17 cellular contexts compared by ENCODE assay signal in genomic region chr19:33381101-33381500, GRCh38.
"Had no signal": no experiment of that assay in that cellular context is flagged by ENCODE, and none has a peak within 500 bp of the region (broad histone marks: within the 10 kb centered on the region; RNA-seq: fewer than 3 reads in every experiment).

No MANE protein-coding gene starts in this region.

- H3K27me3 ChIP-seq: foreskin keratinocyte, neutrophil, pancreas, thyroid gland had no signal

- H3K9me3 Mint-ChIP-seq: activated CD4-positive, alpha-beta memory T cell treated with anti-CD3 and anti-CD28 coated beads for 36 hours; activated naive CD4-positive, alpha-beta T cell treated with anti-CD3 and anti-CD28 coated beads, Interleukin-2, amount 50 U/mL, for 72 hours; natural killer cell treated with Interleukin-12 subunit alpha and Interleukin-12 subunit beta and Interleukin-15 and Interleukin-18, amount 100 ng/mL, for 72 hours; T-helper 1 cell treated with Interleukin-12 subunit alpha and Interleukin-12 subunit beta and Interleukin-4 antibody, amounts not matched to agents 30 μg/mL and 1 μg/mL, for 36 hours had no signal

- H3K4me3 Mint-ChIP-seq: activated CD4-positive, alpha-beta memory T cell treated with anti-CD3 and anti-CD28 coated beads for 36 hours; natural killer cell treated with Interleukin-12 subunit alpha and Interleukin-12 subunit beta and Interleukin-15 and Interleukin-18, amount 100 ng/mL, for 72 hours; T-helper 1 cell treated with Interleukin-12 subunit alpha and Interleukin-12 subunit beta and Interleukin-4 antibody, amounts not matched to agents 30 μg/mL and 1 μg/mL, for 36 hours had no signal

- H3K9me3 ChIP-seq: lower lobe of right lung, neutrophil, pancreas, thyroid gland had no signal

- H3K27ac ChIP-seq: foreskin keratinocyte, lower lobe of right lung, neutrophil, pancreas, thyroid gland had no signal

- DNase-seq: activated CD4-positive, alpha-beta memory T cell treated with anti-CD3 and anti-CD28 coated beads for 36 hours; activated CD4-positive, alpha-beta T cell treated with anti-CD3 and anti-CD28 coated beads for 4 hours; activated effector memory CD4-positive, alpha-beta T cell treated with anti-CD3 and anti-CD28 coated beads, Interleukin-2, amount 50 U/mL, for 16 hours; activated T-cell treated with anti-CD3 and anti-CD28 coated beads, Interleukin-2, amount 50 U/mL, for 1 hour; amniotic stem cell; foreskin keratinocyte; hypothalamus; islet precursor cell; left colon; lower lobe of right lung; pancreas; stimulated activated naive CD4-positive, alpha-beta T cell; thyroid gland had no signal

- ATAC-seq: activated naive CD4-positive, alpha-beta T cell treated with anti-CD3 and anti-CD28 coated beads, Interleukin-2, amount 50 U/mL, for 72 hours; foreskin keratinocyte; left colon; lower lobe of right lung; natural killer cell treated with Interleukin-12 subunit alpha and Interleukin-12 subunit beta and Interleukin-15 and Interleukin-18, amount 100 ng/mL, for 72 hours; pancreas had no signal

- FAIRE-seq: pancreas had no signal

- H3K4me3 ChIP-seq: lower lobe of right lung, pancreas, thyroid gland had no signal

- H3K27me3 Mint-ChIP-seq: activated CD4-positive, alpha-beta memory T cell treated with anti-CD3 and anti-CD28 coated beads for 36 hours; natural killer cell treated with Interleukin-12 subunit alpha and Interleukin-12 subunit beta and Interleukin-15 and Interleukin-18, amount 100 ng/mL, for 72 hours had no signal

- H3K36me3 ChIP-seq: pancreas had no signal

- H3K27ac Mint-ChIP-seq: activated CD4-positive, alpha-beta memory T cell treated with anti-CD3 and anti-CD28 coated beads for 36 hours; T-helper 1 cell treated with Interleukin-12 subunit alpha and Interleukin-12 subunit beta and Interleukin-4 antibody, amounts not matched to agents 30 μg/mL and 1 μg/mL, for 36 hours had no signal
